ENCODE assay signal across 10 cellular contexts in the genomic region with DNA sequence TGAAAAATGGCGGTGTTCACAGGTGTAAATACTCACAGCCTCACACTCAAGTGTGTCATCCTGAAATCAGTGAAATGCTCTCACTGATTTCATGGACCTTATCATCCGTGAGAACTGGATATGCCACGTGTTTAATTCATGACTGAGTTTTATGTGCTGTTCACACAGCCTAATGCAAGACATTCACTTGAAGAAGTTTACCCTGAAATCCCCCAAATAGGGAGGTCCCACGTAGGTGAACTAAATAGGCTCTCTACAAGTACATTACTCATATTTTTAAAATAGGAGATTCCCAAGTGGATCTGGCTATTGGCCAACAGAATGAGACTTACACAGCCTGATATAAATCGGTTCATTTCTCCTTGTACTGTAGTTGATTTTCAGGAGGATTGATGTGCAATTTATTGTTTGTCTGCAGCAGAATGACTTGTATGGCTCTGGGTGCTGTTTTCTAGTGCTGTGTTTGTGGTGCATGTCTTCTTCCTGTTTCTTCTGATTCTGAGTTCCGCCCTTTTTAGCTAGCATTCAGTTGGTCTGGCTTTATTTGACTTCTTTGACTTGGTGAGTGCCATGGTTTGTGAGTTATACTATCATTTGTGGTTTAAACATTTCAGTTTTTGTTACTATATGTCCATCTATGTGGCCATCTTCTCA. TPM values are rescaled to one million over a fixed set of nuclear protein-coding genes. Genes with fewer than 3 reads are reported as not detected.
DNase-seq lines count a peak whose midpoint lies in the region; ATAC-seq and TF ChIP-seq lines count a peak whose summit lies in the region.
"Had no signal": no experiment of that assay in that cellular context is flagged by ENCODE, and none has a peak within 500 bp of the region (broad histone marks: within the 10 kb centered on the region; RNA-seq: fewer than 3 reads in every experiment).

No MANE protein-coding gene starts in this region.

- DNase-seq in AG10803 (ENCODE audit: low read depth) (peak; percentile 32), glutamatergic neuron (no peak), SK-N-DZ (ENCODE audit: low spot score) (no peak), GM13976 (ENCODE audit: low spot score) (no peak)
- DNase-seq in activated T-cell treated with anti-CD3 and anti-CD28 coated beads, Interleukin-2, amount 50 U/mL, for 4 hours = no peak
- DNase-seq: activated naive CD8-positive, alpha-beta T cell treated with anti-CD3 and anti-CD28 coated beads, Interleukin-2, amount 10 ng/mL, durations not matched to agents 7 days and 5 days; NCI-H2227 treated with DMSO at 0.1 percent for 48 hours had no signal

- H3K4me1 Mint-ChIP-seq in glutamatergic neuron (ENCODE audit: low read depth, unreplicated experiment) = peaks cover 68% of the 10 kb centered on the region
- no peaks in the 10 kb centered on the region for H3K4me1 Mint-ChIP-seq in activated T-cell treated with anti-CD3 and anti-CD28 coated beads, Interleukin-2, amount 50 U/mL, for 4 hours (ENCODE audit: low read depth)
- H3K4me1 Mint-ChIP-seq: activated naive CD8-positive, alpha-beta T cell treated with anti-CD3 and anti-CD28 coated beads, Interleukin-2, amount 10 ng/mL, durations not matched to agents 7 days and 5 days had no signal

- no peak for TF ChIP-seq CTCF in AG10803 (conservative IDR thresholded peaks at IDR 0.05; ENCODE audit: low read length)
- no peak for TF ChIP-seq CTCF in glutamatergic neuron (IDR thresholded peaks at IDR 0.05; ENCODE audit: partially characterized antibody, unreplicated experiment)
- no peak for TF ChIP-seq CTCF in GM13976 (IDR thresholded peaks at IDR 0.05; ENCODE audit: borderline replicate concordance, control extremely low read depth, extremely low read depth, insufficient read depth, missing control alignments)

- H3K4me3 ChIP-seq in AG10803 (ENCODE audit: low read length) (no peak overlapping the region), HUES48 (ENCODE audit: low read depth, low read length) (no peak overlapping the region)

- no peaks in the 10 kb centered on the region for H3K27me3 ChIP-seq in HUES48 (ENCODE audit: control insufficient read depth, insufficient read depth, low read length)

- H3K27ac Mint-ChIP-seq in glutamatergic neuron (ENCODE audit: unreplicated experiment) = peak overlapping the region; percentile 52
- H3K27ac Mint-ChIP-seq: activated naive CD8-positive, alpha-beta T cell treated with anti-CD3 and anti-CD28 coated beads, Interleukin-2, amount 10 ng/mL, durations not matched to agents 7 days and 5 days had no signal

- in situ Hi-C loops in GM13976 (cut with MboI; ENCODE audit: low sequenced_read_pairs, unreplicated experiment) = loop anchor here (25.0 kb wide), 1 partner anchor 494 kb away; a partner anchor contains a TSS

- peaks cover 12% of the 10 kb centered on the region for H3K27me3 Mint-ChIP-seq in glutamatergic neuron (ENCODE audit: unreplicated experiment)
- peaks cover 10% of the 10 kb centered on the region for H3K27me3 Mint-ChIP-seq in activated T-cell treated with anti-CD3 and anti-CD28 coated beads, Interleukin-2, amount 50 U/mL, for 4 hours (ENCODE audit: low read depth)

- H3K9me3 ChIP-seq in HUES48 (ENCODE audit: control insufficient read depth, insufficient read depth, low read length) = no peaks in the 10 kb centered on the region

- peaks cover 12% of the 10 kb centered on the region for H3K36me3 Mint-ChIP-seq in glutamatergic neuron (ENCODE audit: unreplicated experiment)
- no peaks in the 10 kb centered on the region for H3K36me3 Mint-ChIP-seq in activated T-cell treated with anti-CD3 and anti-CD28 coated beads, Interleukin-2, amount 50 U/mL, for 4 hours (ENCODE audit: insufficient read depth)

- no peaks in the 10 kb centered on the region for H3K36me3 ChIP-seq in HUES48 (ENCODE audit: control insufficient read depth, insufficient read depth, low read length)

- H3K27ac ChIP-seq in HUES48 (ENCODE audit: low read depth, low read length) = peak overlapping the region; percentile 7

- H3K4me1 ChIP-seq in HUES48 (ENCODE audit: control insufficient read depth, insufficient read depth, low read length) = peaks cover 73% of the 10 kb centered on the region

- peak; percentile 42 for ATAC-seq in GM19395 (IDR thresholded peaks at IDR 0.05; ENCODE audit: unreplicated experiment)
- no peak for ATAC-seq in activated T-cell treated with anti-CD3 and anti-CD28 coated beads, Interleukin-2, amount 50 U/mL, for 4 hours
- no peak for ATAC-seq in HG02970 (IDR thresholded peaks at IDR 0.05; ENCODE audit: low FRiP score, unreplicated experiment)

- H3K9ac ChIP-seq in HUES48 (ENCODE audit: low read depth, low read length) = no peak overlapping the region

- peak overlapping the region; percentile 14 for H3K4me3 Mint-ChIP-seq in glutamatergic neuron (ENCODE audit: unreplicated experiment)
- H3K4me3 Mint-ChIP-seq in activated T-cell treated with anti-CD3 and anti-CD28 coated beads, Interleukin-2, amount 50 U/mL, for 4 hours = no peak overlapping the region
- H3K4me3 Mint-ChIP-seq: activated naive CD8-positive, alpha-beta T cell treated with anti-CD3 and anti-CD28 coated beads, Interleukin-2, amount 10 ng/mL, durations not matched to agents 7 days and 5 days had no signal

- H3K9me3 Mint-ChIP-seq in glutamatergic neuron (ENCODE audit: unreplicated experiment) = peaks cover 17% of the 10 kb centered on the region
- H3K9me3 Mint-ChIP-seq in activated T-cell treated with anti-CD3 and anti-CD28 coated beads, Interleukin-2, amount 50 U/mL, for 4 hours = peaks cover 4% of the 10 kb centered on the region

RNA-seq across cellular contexts. Expression of a gene that starts 25.1 kb away (rescaled TPM):
- total RNA-seq in glutamatergic neuron (ENCODE audit: unreplicated experiment) = 281 TPM
- 1 to 10 TPM; 4.6 to 6.6 (median 5.7) TPM for total RNA-seq in activated T-cell treated with anti-CD3 and anti-CD28 coated beads, Interleukin-2, amount 50 U/mL, for 4 hours
- 28.7 and 32.3 TPM in 2 replicates for polyA plus RNA-seq in SK-N-DZ (2014; cell fraction: cytosol; rRNA removed)
- polyA plus RNA-seq in SK-N-DZ (2014; cell fraction: nucleus; rRNA removed) = 56.3 and 115 TPM in 2 replicates

Comparison
In these comparisons a context has a peak if more than half of its experiments do, and no peak if none do; other contexts are left out.
1. RNA of a gene that starts 25.1 kb away (total RNA-seq): 281 TPM in glutamatergic neuron (single experiment); 4.6 to 6.6 TPM in activated T-cell treated with anti-CD3 and anti-CD28 coated beads, Interleukin-2, amount 50 U/mL, for 4 hours; every median in the first group is over 10 times any median in the second.